Comparison of ENCODE assay signal across 1 cellular context in the genomic region with DNA sequence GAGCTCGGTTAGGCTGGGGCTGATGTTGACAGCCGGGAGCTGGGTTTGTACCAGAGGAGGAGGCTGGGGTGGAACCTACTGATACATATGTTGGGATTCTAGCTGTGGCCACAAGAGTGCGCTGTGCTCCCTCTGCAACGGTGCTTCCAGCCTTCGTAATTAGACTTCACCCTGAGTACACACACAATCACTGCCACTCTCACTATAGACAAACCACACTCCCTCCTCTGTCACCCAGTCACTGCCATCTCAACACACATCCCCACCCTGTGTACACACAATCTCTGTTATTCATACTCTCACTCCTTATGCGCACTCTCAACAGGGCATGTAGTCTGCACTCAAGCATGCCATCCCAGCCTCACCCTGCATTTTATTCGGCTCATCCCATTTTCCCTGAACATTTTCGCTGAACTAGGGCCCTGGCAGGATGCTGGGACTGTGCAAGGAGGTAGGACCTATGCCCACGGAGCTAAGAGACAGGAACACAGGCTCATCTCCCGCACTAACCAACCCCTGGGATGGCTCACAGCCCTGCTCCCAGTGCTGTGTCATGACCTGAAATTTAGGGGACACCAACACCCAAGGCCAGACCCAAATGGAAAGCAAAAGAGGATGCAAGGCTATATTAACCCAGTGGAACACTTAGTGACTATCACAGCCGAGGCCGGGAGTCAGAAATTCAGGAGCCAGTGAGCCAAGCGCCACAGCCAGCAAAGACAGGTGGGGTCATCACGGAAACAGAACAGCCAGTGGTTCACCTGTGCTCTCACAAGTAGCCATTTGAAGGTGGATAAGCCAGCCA.
TF ChIP-seq lines count a peak whose summit lies in the region.

No MANE protein-coding gene starts in this region.

TF ChIP-seq in HepG2, 621 proteins besides CTCF, POLR2A, EP300 and RAD21 (continued from another document and continues in another):
- TF ChIP-seq, protein P1, sequence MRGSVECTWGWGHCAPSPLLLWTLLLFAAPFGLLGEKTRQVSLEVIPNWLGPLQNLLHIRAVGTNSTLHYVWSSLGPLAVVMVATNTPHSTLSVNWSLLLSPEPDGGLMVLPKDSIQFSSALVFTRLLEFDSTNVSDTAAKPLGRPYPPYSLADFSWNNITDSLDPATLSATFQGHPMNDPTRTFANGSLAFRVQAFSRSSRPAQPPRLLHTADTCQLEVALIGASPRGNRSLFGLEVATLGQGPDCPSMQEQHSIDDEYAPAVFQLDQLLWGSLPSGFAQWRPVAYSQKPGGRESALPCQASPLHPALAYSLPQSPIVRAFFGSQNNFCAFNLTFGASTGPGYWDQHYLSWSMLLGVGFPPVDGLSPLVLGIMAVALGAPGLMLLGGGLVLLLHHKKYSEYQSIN (CRISPR knock-in tag; IDR thresholded peaks at IDR 0.05; ENCODE audit: borderline replicate concordance): no peak
- TF ChIP-seq ZNF143 (CRISPR knock-in tag; IDR thresholded peaks at IDR 0.05) (no peak), CHCHD3 (CRISPR knock-in tag; IDR thresholded peaks at IDR 0.05) (no peak), MEF2D (CRISPR knock-in tag; IDR thresholded peaks at IDR 0.05) (0 out of 2 replicates have a peak, but pooled peaks have one; percentile 31), ZNF501 (CRISPR knock-in tag; IDR thresholded peaks at IDR 0.05) (0 out of 2 replicates have a peak, but pooled peaks have one; percentile 26), KLF11 (CRISPR knock-in tag; IDR thresholded peaks at IDR 0.05) (no peak), KDM2A (CRISPR knock-in tag; IDR thresholded peaks at IDR 0.05; ENCODE audit: borderline replicate concordance, low read depth) (0 out of 2 replicates have a peak, but pooled peaks have one; percentile 20), CAMTA2 (CRISPR knock-in tag; IDR thresholded peaks at IDR 0.05; ENCODE audit: borderline replicate concordance) (no peak), GPN1 (CRISPR knock-in tag; IDR thresholded peaks at IDR 0.05; ENCODE audit: borderline replicate concordance) (no peak), ZNF687 (CRISPR knock-in tag; IDR thresholded peaks at IDR 0.05) (no peak), ZNF276 (CRISPR knock-in tag; IDR thresholded peaks at IDR 0.05; ENCODE audit: low read depth) (no peak), ZNF724P (CRISPR knock-in tag; IDR thresholded peaks at IDR 0.05; ENCODE audit: borderline replicate concordance) (no peak), POLR2AphosphoS5 (IDR thresholded peaks at IDR 0.05; ENCODE audit: low read depth, low read length) (no peak), HDAC2 (CRISPR knock-in tag; IDR thresholded peaks at IDR 0.05) (no peak), ZNF879 (CRISPR knock-in tag; IDR thresholded peaks at IDR 0.05) (no peak), ZMYM3 (CRISPR knock-in tag; IDR thresholded peaks at IDR 0.05) (no peak), PAF1 (CRISPR knock-in tag; IDR thresholded peaks at IDR 0.05) (no peak), NFKBIZ (CRISPR knock-in tag; IDR thresholded peaks at IDR 0.05) (no peak), TOPORS (CRISPR knock-in tag; IDR thresholded peaks at IDR 0.05) (0 out of 2 replicates have a peak, but pooled peaks have one; percentile 25), MED13 (CRISPR knock-in tag; IDR thresholded peaks at IDR 0.05) (no peak), ASH2L (IDR thresholded peaks at IDR 0.05; ENCODE audit: insufficient read length, low read depth, low read length) (no peak), TAF15 (IDR thresholded peaks at IDR 0.05; ENCODE audit: low read depth, low read length, poor library complexity, severe bottlenecking) (no peak), SAP130 (CRISPR knock-in tag; IDR thresholded peaks at IDR 0.05; ENCODE audit: low read depth) (no peak), RBAK (CRISPR knock-in tag; IDR thresholded peaks at IDR 0.05) (no peak), ZNF776 (CRISPR knock-in tag; IDR thresholded peaks at IDR 0.05) (no peak), MXD4 (CRISPR knock-in tag; IDR thresholded peaks at IDR 0.05) (no peak), AHR (CRISPR knock-in tag; IDR thresholded peaks at IDR 0.05) (no peak), SNAPC4 (CRISPR knock-in tag; IDR thresholded peaks at IDR 0.05) (no peak), KLF9 (CRISPR knock-in tag; IDR thresholded peaks at IDR 0.05; ENCODE audit: low read depth) (no peak), SMC3 (IDR thresholded peaks at IDR 0.05; ENCODE audit: low read length) (peak; percentile 84), ZSCAN22 (CRISPR knock-in tag; IDR thresholded peaks at IDR 0.05) (no peak), CENPT (CRISPR knock-in tag; IDR thresholded peaks at IDR 0.05; ENCODE audit: low read depth) (no peak)
- TF ChIP-seq, protein P2, sequence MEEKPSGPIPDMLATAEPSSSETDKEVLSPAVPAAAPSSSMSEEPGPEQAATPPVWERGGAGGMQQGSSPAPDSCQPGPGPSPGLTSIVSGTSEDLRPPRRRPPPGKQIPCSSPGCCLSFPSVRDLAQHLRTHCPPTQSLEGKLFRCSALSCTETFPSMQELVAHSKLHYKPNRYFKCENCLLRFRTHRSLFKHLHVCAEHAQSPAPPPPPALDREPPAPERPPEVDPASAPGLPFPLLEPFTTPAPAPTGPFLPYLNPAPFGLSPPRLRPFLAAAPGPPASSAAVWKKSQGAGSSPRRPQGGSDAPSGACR (CRISPR knock-in tag; IDR thresholded peaks at IDR 0.05): no peak
- TF ChIP-seq, protein P3, sequence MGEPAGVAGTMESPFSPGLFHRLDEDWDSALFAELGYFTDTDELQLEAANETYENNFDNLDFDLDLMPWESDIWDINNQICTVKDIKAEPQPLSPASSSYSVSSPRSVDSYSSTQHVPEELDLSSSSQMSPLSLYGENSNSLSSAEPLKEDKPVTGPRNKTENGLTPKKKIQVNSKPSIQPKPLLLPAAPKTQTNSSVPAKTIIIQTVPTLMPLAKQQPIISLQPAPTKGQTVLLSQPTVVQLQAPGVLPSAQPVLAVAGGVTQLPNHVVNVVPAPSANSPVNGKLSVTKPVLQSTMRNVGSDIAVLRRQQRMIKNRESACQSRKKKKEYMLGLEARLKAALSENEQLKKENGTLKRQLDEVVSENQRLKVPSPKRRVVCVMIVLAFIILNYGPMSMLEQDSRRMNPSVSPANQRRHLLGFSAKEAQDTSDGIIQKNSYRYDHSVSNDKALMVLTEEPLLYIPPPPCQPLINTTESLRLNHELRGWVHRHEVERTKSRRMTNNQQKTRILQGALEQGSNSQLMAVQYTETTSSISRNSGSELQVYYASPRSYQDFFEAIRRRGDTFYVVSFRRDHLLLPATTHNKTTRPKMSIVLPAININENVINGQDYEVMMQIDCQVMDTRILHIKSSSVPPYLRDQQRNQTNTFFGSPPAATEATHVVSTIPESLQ (CRISPR knock-in tag; conservative IDR thresholded peaks at IDR 0.05): no peak
- TF ChIP-seq, protein P4, sequence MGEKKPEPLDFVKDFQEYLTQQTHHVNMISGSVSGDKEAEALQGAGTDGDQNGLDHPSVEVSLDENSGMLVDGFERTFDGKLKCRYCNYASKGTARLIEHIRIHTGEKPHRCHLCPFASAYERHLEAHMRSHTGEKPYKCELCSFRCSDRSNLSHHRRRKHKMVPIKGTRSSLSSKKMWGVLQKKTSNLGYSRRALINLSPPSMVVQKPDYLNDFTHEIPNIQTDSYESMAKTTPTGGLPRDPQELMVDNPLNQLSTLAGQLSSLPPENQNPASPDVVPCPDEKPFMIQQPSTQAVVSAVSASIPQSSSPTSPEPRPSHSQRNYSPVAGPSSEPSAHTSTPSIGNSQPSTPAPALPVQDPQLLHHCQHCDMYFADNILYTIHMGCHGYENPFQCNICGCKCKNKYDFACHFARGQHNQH (CRISPR knock-in tag; IDR thresholded peaks at IDR 0.05): no peak
- TF ChIP-seq, protein P5, sequence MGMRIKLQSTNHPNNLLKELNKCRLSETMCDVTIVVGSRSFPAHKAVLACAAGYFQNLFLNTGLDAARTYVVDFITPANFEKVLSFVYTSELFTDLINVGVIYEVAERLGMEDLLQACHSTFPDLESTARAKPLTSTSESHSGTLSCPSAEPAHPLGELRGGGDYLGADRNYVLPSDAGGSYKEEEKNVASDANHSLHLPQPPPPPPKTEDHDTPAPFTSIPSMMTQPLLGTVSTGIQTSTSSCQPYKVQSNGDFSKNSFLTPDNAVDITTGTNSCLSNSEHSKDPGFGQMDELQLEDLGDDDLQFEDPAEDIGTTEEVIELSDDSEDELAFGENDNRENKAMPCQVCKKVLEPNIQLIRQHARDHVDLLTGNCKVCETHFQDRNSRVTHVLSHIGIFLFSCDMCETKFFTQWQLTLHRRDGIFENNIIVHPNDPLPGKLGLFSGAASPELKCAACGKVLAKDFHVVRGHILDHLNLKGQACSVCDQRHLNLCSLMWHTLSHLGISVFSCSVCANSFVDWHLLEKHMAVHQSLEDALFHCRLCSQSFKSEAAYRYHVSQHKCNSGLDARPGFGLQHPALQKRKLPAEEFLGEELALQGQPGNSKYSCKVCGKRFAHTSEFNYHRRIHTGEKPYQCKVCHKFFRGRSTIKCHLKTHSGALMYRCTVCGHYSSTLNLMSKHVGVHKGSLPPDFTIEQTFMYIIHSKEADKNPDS (CRISPR knock-in tag; IDR thresholded peaks at IDR 0.05): no peak
- TF ChIP-seq, protein P6, sequence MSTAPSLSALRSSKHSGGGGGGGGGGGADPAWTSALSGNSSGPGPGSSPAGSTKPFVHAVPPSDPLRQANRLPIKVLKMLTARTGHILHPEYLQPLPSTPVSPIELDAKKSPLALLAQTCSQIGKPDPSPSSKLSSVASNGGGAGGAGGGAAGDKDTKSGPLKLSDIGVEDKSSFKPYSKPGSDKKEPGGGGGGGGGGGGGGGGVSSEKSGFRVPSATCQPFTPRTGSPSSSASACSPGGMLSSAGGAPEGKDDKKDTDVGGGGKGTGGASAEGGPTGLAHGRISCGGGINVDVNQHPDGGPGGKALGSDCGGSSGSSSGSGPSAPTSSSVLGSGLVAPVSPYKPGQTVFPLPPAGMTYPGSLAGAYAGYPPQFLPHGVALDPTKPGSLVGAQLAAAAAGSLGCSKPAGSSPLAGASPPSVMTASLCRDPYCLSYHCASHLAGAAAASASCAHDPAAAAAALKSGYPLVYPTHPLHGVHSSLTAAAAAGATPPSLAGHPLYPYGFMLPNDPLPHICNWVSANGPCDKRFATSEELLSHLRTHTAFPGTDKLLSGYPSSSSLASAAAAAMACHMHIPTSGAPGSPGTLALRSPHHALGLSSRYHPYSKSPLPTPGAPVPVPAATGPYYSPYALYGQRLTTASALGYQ (CRISPR knock-in tag; IDR thresholded peaks at IDR 0.05): no peak
